ENCODE assay signal across 9 cellular contexts in the genomic region with DNA sequence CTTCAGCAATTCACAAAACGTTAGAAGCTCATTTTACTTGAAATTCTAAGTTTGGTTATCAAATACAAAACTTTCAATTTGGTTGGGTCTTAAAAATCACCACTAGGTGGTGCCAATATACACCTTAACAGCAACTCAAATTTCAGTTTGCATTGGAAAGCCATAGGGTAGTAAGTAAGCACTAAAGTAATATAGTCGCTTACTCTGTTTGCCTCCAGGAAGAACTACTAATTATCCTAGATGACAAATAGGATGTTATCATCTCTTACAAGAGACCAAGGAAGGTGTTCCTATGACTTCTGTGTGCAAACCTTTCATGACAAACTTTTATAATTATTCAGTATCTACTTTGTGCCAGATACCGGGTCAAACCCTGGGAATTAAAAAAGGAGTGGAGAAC.
DNase-seq lines count a peak whose midpoint lies in the region; ATAC-seq and TF ChIP-seq lines count a peak whose summit lies in the region.
"Had no signal": no experiment of that assay in that cellular context is flagged by ENCODE, and none has a peak within 500 bp of the region (broad histone marks: within the 10 kb centered on the region; RNA-seq: fewer than 3 reads in every experiment).

No MANE protein-coding gene starts in this region.

- no peaks in the 10 kb centered on the region for H3K9me3 Mint-ChIP-seq in natural killer cell
- H3K9me3 Mint-ChIP-seq in natural killer cell treated with Interleukin-12 subunit alpha and Interleukin-12 subunit beta and Interleukin-15 and Interleukin-18, amount 100 ng/mL, for 72 hours, result no peaks in the 10 kb centered on the region

- H3K27me3 ChIP-seq in ovary, result no peaks in the 10 kb centered on the region
- H3K27me3 ChIP-seq in effector memory CD4-positive, alpha-beta T cell (replicated peaks; ENCODE audit: control insufficient read depth, insufficient read depth, low read length, poor library complexity, severe bottlenecking), result no peaks in the 10 kb centered on the region

- WGBS in ovary, 3 donors, result 1 to 20% (median 6%) methylated on average over 3 of the region's 3 CpGs

- H3K27ac ChIP-seq in ovary, result no peak overlapping the region
- H3K27ac ChIP-seq in effector memory CD4-positive, alpha-beta T cell (ENCODE audit: insufficient read depth, low read length, poor library complexity, severe bottlenecking), result no peak overlapping the region

- no peak for TF ChIP-seq POLR2A in ovary (IDR thresholded peaks at IDR 0.05)

- no peak overlapping the region for H3K4me3 ChIP-seq in ovary
- no peak overlapping the region for H3K4me3 ChIP-seq in effector memory CD4-positive, alpha-beta T cell (ENCODE audit: insufficient read depth, low read depth, low read length, poor library complexity, severe bottlenecking)

- DNase-seq in natural killer cell (no peak), NCI-H146 treated with DMSO at 0.1 percent for 48 hours (lab: John Stamatoyannopoulos, UW; ENCODE audit: unreplicated experiment) (peak; percentile 52), T-helper 17 cell (no peak), fibroblast of the conjunctiva (ENCODE audit: low read depth) (peak; percentile 49), ovary (no peak)
- DNase-seq in natural killer cell treated with Interleukin-12 subunit alpha and Interleukin-12 subunit beta and Interleukin-15 and Interleukin-18, amount 100 ng/mL, for 72 hours (ENCODE audit: low spot score), result no peak
- DNase-seq in effector memory CD4-positive, alpha-beta T cell, result no peak

- no peaks in the 10 kb centered on the region for H3K9me3 ChIP-seq in T-helper 17 cell (ENCODE audit: control insufficient read depth, low read length, poor library complexity, severe bottlenecking)
- H3K9me3 ChIP-seq in ovary, result no peaks in the 10 kb centered on the region
- no peaks in the 10 kb centered on the region for H3K9me3 ChIP-seq in effector memory CD4-positive, alpha-beta T cell (ENCODE audit: control insufficient read depth, low read length)

- H3K4me3 Mint-ChIP-seq in natural killer cell (no peak overlapping the region), T-helper 17 cell (no peak overlapping the region)
- no peak overlapping the region for H3K4me3 Mint-ChIP-seq in natural killer cell treated with Interleukin-12 subunit alpha and Interleukin-12 subunit beta and Interleukin-15 and Interleukin-18, amount 100 ng/mL, for 72 hours
- H3K4me3 Mint-ChIP-seq: activated naive CD8-positive, alpha-beta T cell had no signal

- H3K27ac Mint-ChIP-seq in natural killer cell (no peak overlapping the region), T-helper 17 cell (no peak overlapping the region)
- no peak overlapping the region for H3K27ac Mint-ChIP-seq in natural killer cell treated with Interleukin-12 subunit alpha and Interleukin-12 subunit beta and Interleukin-15 and Interleukin-18, amount 100 ng/mL, for 72 hours
- H3K27ac Mint-ChIP-seq: activated naive CD8-positive, alpha-beta T cell had no signal

- H3K27me3 Mint-ChIP-seq in natural killer cell (ENCODE audit: low read depth in 2 of 2) (peaks cover 5 to 15% of the 10 kb centered on the region in 2 donors), T-helper 17 cell (no peaks in the 10 kb centered on the region)
- peaks cover 0 to 6% of the 10 kb centered on the region in 2 donors for H3K27me3 Mint-ChIP-seq in natural killer cell treated with Interleukin-12 subunit alpha and Interleukin-12 subunit beta and Interleukin-15 and Interleukin-18, amount 100 ng/mL, for 72 hours
- H3K27me3 Mint-ChIP-seq: activated naive CD8-positive, alpha-beta T cell had no signal

- no peaks in the 10 kb centered on the region for H3K4me1 Mint-ChIP-seq in natural killer cell
- no peaks in the 10 kb centered on the region for H3K4me1 Mint-ChIP-seq in natural killer cell treated with Interleukin-12 subunit alpha and Interleukin-12 subunit beta and Interleukin-15 and Interleukin-18, amount 100 ng/mL, for 72 hours (ENCODE audit: low read depth in 2 of 2)
- H3K4me1 Mint-ChIP-seq in T-helper 17 cell, result peaks cover 4% of the 10 kb centered on the region

- TF ChIP-seq EP300 in ovary (IDR thresholded peaks at IDR 0.05), result no peak

- peak; percentile 90 for TF ChIP-seq CTCF in natural killer cell (IDR thresholded peaks at IDR 0.05)
- TF ChIP-seq CTCF in ovary (IDR thresholded peaks at IDR 0.05), result peak; percentile 70 to 91 (median 81)

- ATAC-seq in natural killer cell, result peak; percentile 70 to 75 (median 72)
- ATAC-seq in natural killer cell treated with Interleukin-12 subunit alpha and Interleukin-12 subunit beta and Interleukin-15 and Interleukin-18, amount 100 ng/mL, for 72 hours, result no peak
- peak; percentile 66 for ATAC-seq in T-helper 17 cell
- ATAC-seq in HG03108 (IDR thresholded peaks at IDR 0.05; ENCODE audit: unreplicated experiment), result no peak

- no peaks in the 10 kb centered on the region for H3K4me1 ChIP-seq in ovary (ENCODE audit: insufficient read depth)
- H3K4me1 ChIP-seq in effector memory CD4-positive, alpha-beta T cell (ENCODE audit: control insufficient read depth, insufficient read depth, low read length, poor library complexity, severe bottlenecking), result no peaks in the 10 kb centered on the region

- H3K36me3 ChIP-seq in ovary, result no peaks in the 10 kb centered on the region
- H3K36me3 ChIP-seq in effector memory CD4-positive, alpha-beta T cell (ENCODE audit: control insufficient read depth, insufficient read depth, low read length), result no peaks in the 10 kb centered on the region

- intact Hi-C loops in natural killer cell (cut with micrococcal nuclease) (loop anchor here (1.0 kb wide), 4 partner anchors 94 to 215 kb away; a partner anchor contains a TSS), ovary (cut with DNase I) (loop anchor here in 3 of 4 donors (2.0 to 10.0 kb wide), 4 partner anchors 93 to 214 kb away; a partner anchor contains a TSS)

- H3K36me3 Mint-ChIP-seq in natural killer cell, result no peaks in the 10 kb centered on the region
- no peaks in the 10 kb centered on the region for H3K36me3 Mint-ChIP-seq in natural killer cell treated with Interleukin-12 subunit alpha and Interleukin-12 subunit beta and Interleukin-15 and Interleukin-18, amount 100 ng/mL, for 72 hours
- H3K36me3 Mint-ChIP-seq in T-helper 17 cell (ENCODE audit: low read depth), result no peaks in the 10 kb centered on the region
- H3K36me3 Mint-ChIP-seq: activated naive CD8-positive, alpha-beta T cell had no signal

Comparison
In these comparisons a context has a peak if more than half of its experiments do, and no peak if none do; other contexts are left out.
1. ATAC-seq: peak in natural killer cell (3 of 3) and T-helper 17 cell (single experiment); none in natural killer cell treated with Interleukin-12 subunit alpha and Interleukin-12 subunit beta and Interleukin-15 and Interleukin-18, amount 100 ng/mL, for 72 hours (0 of 2) and HG03108 (single experiment).
2. DNase-seq: peak in NCI-H146 treated with DMSO at 0.1 percent for 48 hours (single experiment) and fibroblast of the conjunctiva (single experiment); none in natural killer cell (single experiment), natural killer cell treated with Interleukin-12 subunit alpha and Interleukin-12 subunit beta and Interleukin-15 and Interleukin-18, amount 100 ng/mL, for 72 hours (single experiment), T-helper 17 cell (0 of 3), ovary (0 of 5) and effector memory CD4-positive, alpha-beta T cell (0 of 3).